1 cellular context compared by ENCODE assay signal in the genomic region with DNA sequence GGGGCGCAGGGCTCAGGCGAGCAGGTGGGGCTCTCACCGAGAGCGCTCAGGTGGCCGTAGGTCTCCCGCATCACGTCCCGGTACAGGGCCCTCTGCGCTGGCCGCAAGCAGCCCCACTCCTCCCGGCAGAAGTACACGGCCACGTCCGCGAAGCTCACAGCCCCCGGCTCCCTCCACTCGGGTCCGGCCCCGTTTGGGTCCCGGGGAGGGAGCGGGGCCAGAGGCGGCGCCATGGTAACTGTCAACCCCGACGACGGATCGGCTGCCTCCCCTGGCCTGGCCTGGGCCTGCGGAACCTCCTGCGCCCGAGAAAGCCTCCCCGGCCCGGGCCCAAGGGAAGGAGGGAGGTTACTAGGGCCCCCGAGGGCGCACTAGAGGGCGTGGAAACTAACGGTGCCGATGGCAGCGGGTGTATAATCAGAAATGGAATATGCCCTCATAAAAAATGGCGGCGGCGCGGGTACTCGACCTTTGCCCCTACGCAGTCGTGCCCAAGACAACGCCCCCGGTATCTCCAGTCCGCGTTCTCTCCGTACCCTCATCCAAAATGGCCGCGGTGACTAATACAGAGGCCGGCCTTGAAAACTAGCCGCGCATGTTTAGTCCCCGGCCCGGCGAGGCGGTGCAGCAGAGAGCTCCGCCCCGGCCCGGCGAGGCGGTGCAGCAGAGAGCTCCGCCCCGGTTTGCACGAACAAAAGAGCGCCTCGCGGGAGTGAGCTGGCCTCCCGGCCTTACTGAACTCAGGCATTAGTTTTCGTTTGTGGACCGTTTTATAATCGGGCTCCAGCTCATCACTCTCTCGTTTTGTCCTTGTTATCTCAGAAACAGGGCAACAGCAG.
TF ChIP-seq lines count a peak whose summit lies in the region.

A gene (minus strand): TSS at position 425 of the 839 bp plus-strand sequence. CDS start 192 bp downstream, at position 233.

TF ChIP-seq in HEK293, 187 proteins besides CTCF, POLR2A, EP300 and RAD21 (continued from another document and continues in another):
- TF ChIP-seq, protein P1, sequence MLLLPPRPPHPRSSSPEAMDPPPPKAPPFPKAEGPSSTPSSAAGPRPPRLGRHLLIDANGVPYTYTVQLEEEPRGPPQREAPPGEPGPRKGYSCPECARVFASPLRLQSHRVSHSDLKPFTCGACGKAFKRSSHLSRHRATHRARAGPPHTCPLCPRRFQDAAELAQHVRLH (tag by site-specific recombination; IDR thresholded peaks at IDR 0.05): peak; percentile 95
- TF ChIP-seq ZNF266 (tag by site-specific recombination; IDR thresholded peaks at IDR 0.05; ENCODE audit: low read depth) (no peak), ZBTB8A (tag by site-specific recombination; IDR thresholded peaks at IDR 0.05) (peak; percentile 99), ZNF600 (tag by site-specific recombination; IDR thresholded peaks at IDR 0.05) (peak; percentile 48; the same call in 1 of the 2 replicates), ZNF416 (tag by site-specific recombination; IDR thresholded peaks at IDR 0.05) (no peak), ZNF76 (tag by site-specific recombination; IDR thresholded peaks at IDR 0.05; ENCODE audit: borderline replicate concordance, low read depth) (peak; percentile 87), ZNF514 (tag by site-specific recombination; IDR thresholded peaks at IDR 0.05) (no peak), ZNF157 (tag by site-specific recombination; IDR thresholded peaks at IDR 0.05) (no peak), ZNF112 (tag by site-specific recombination; IDR thresholded peaks at IDR 0.05) (no peak), ZNF274 (IDR thresholded peaks at IDR 0.05; ENCODE audit: low read length) (no peak), ZNF274 (tag by site-specific recombination; IDR thresholded peaks at IDR 0.05; ENCODE audit: borderline replicate concordance) (no peak), ZNF223 (tag by site-specific recombination; IDR thresholded peaks at IDR 0.05) (no peak), YY2 (tag by site-specific recombination; IDR thresholded peaks at IDR 0.05) (peak; percentile 91), ZNF830 (tag by site-specific recombination; IDR thresholded peaks at IDR 0.05; ENCODE audit: low read depth) (no peak), IKZF3 (tag by site-specific recombination; IDR thresholded peaks at IDR 0.05) (peak; percentile 44), ZNF423 (tag by site-specific recombination; IDR thresholded peaks at IDR 0.05) (no peak), ZNF394 (tag by site-specific recombination; IDR thresholded peaks at IDR 0.05; ENCODE audit: borderline replicate concordance) (peak; percentile 65; the same call in 1 of the 2 replicates), ZNF366 (tag by site-specific recombination; conservative IDR thresholded peaks at IDR 0.05) (peak; percentile 76), ZFP69B (tag by site-specific recombination; IDR thresholded peaks at IDR 0.05) (no peak), REPIN1 (tag by site-specific recombination; IDR thresholded peaks at IDR 0.05; ENCODE audit: low read depth) (peak; percentile 50; the same call in 1 of the 2 replicates), MZF1 (tag by site-specific recombination; IDR thresholded peaks at IDR 0.05; ENCODE audit: borderline replicate concordance) (peak; percentile 69; the same call in 1 of the 2 replicates), WT1 (tag by site-specific recombination; IDR thresholded peaks at IDR 0.05) (no peak), ZNF121 (tag by site-specific recombination; IDR thresholded peaks at IDR 0.05) (no peak), ZNF248 (tag by site-specific recombination; IDR thresholded peaks at IDR 0.05) (no peak), ZNF335 (tag by site-specific recombination; conservative IDR thresholded peaks at IDR 0.05) (peak; percentile 91), PRDM1 (tag by site-specific recombination; IDR thresholded peaks at IDR 0.05) (no peak), ZSCAN30 (tag by site-specific recombination; IDR thresholded peaks at IDR 0.05) (peak; percentile 79), ZNF610 (tag by site-specific recombination; IDR thresholded peaks at IDR 0.05; ENCODE audit: borderline replicate concordance) (no peak; the same call in none of the 2 replicates), ZBTB1 (tag by site-specific recombination; IDR thresholded peaks at IDR 0.05) (no peak), ZNF560 (tag by site-specific recombination; IDR thresholded peaks at IDR 0.05; ENCODE audit: borderline replicate concordance) (no peak), ZNF548 (tag by site-specific recombination; IDR thresholded peaks at IDR 0.05) (no peak), HOXD13 (CRISPR knock-in tag; IDR thresholded peaks at IDR 0.05; ENCODE audit: borderline replicate concordance) (0 out of 2 replicates have a peak, but pooled peaks have one; percentile 18)
- TF ChIP-seq, protein P2, sequence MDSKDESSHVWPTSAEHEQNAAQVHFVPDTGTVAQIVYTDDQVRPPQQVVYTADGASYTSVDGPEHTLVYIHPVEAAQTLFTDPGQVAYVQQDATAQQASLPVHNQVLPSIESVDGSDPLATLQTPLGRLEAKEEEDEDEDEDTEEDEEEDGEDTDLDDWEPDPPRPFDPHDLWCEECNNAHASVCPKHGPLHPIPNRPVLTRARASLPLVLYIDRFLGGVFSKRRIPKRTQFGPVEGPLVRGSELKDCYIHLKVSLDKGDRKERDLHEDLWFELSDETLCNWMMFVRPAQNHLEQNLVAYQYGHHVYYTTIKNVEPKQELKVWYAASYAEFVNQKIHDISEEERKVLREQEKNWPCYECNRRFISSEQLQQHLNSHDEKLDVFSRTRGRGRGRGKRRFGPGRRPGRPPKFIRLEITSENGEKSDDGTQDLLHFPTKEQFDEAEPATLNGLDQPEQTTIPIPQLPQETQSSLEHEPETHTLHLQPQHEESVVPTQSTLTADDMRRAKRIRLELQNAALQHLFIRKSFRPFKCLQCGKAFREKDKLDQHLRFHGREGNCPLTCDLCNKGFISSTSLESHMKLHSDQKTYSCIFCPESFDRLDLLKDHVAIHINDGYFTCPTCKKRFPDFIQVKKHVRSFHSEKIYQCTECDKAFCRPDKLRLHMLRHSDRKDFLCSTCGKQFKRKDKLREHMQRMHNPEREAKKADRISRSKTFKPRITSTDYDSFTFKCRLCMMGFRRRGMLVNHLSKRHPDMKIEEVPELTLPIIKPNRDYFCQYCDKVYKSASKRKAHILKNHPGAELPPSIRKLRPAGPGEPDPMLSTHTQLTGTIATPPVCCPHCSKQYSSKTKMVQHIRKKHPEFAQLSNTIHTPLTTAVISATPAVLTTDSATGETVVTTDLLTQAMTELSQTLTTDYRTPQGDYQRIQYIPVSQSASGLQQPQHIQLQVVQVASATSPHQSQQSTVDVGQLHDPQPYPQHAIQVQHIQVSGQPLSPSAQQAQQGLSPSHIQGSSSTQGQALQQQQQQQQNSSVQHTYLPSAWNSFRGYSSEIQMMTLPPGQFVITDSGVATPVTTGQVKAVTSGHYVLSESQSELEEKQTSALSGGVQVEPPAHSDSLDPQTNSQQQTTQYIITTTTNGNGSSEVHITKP (tag by site-specific recombination; IDR thresholded peaks at IDR 0.05): peak; percentile 79; the same call in 1 of the 2 replicates
- TF ChIP-seq, protein P3, sequence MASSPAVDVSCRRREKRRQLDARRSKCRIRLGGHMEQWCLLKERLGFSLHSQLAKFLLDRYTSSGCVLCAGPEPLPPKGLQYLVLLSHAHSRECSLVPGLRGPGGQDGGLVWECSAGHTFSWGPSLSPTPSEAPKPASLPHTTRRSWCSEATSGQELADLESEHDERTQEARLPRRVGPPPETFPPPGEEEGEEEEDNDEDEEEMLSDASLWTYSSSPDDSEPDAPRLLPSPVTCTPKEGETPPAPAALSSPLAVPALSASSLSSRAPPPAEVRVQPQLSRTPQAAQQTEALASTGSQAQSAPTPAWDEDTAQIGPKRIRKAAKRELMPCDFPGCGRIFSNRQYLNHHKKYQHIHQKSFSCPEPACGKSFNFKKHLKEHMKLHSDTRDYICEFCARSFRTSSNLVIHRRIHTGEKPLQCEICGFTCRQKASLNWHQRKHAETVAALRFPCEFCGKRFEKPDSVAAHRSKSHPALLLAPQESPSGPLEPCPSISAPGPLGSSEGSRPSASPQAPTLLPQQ (tag by site-specific recombination; IDR thresholded peaks at IDR 0.05): 0 out of 2 replicates have a peak, but pooled peaks have one; percentile 50
- TF ChIP-seq, protein P4, sequence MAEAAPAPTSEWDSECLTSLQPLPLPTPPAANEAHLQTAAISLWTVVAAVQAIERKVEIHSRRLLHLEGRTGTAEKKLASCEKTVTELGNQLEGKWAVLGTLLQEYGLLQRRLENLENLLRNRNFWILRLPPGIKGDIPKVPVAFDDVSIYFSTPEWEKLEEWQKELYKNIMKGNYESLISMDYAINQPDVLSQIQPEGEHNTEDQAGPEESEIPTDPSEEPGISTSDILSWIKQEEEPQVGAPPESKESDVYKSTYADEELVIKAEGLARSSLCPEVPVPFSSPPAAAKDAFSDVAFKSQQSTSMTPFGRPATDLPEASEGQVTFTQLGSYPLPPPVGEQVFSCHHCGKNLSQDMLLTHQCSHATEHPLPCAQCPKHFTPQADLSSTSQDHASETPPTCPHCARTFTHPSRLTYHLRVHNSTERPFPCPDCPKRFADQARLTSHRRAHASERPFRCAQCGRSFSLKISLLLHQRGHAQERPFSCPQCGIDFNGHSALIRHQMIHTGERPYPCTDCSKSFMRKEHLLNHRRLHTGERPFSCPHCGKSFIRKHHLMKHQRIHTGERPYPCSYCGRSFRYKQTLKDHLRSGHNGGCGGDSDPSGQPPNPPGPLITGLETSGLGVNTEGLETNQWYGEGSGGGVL (tag by site-specific recombination; IDR thresholded peaks at IDR 0.05): peak; percentile 89
- TF ChIP-seq, protein P5, sequence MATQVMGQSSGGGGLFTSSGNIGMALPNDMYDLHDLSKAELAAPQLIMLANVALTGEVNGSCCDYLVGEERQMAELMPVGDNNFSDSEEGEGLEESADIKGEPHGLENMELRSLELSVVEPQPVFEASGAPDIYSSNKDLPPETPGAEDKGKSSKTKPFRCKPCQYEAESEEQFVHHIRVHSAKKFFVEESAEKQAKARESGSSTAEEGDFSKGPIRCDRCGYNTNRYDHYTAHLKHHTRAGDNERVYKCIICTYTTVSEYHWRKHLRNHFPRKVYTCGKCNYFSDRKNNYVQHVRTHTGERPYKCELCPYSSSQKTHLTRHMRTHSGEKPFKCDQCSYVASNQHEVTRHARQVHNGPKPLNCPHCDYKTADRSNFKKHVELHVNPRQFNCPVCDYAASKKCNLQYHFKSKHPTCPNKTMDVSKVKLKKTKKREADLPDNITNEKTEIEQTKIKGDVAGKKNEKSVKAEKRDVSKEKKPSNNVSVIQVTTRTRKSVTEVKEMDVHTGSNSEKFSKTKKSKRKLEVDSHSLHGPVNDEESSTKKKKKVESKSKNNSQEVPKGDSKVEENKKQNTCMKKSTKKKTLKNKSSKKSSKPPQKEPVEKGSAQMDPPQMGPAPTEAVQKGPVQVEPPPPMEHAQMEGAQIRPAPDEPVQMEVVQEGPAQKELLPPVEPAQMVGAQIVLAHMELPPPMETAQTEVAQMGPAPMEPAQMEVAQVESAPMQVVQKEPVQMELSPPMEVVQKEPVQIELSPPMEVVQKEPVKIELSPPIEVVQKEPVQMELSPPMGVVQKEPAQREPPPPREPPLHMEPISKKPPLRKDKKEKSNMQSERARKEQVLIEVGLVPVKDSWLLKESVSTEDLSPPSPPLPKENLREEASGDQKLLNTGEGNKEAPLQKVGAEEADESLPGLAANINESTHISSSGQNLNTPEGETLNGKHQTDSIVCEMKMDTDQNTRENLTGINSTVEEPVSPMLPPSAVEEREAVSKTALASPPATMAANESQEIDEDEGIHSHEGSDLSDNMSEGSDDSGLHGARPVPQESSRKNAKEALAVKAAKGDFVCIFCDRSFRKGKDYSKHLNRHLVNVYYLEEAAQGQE (tag by site-specific recombination; IDR thresholded peaks at IDR 0.05): no peak; the same call in 1 of the 2 replicates
- TF ChIP-seq, protein P6, sequence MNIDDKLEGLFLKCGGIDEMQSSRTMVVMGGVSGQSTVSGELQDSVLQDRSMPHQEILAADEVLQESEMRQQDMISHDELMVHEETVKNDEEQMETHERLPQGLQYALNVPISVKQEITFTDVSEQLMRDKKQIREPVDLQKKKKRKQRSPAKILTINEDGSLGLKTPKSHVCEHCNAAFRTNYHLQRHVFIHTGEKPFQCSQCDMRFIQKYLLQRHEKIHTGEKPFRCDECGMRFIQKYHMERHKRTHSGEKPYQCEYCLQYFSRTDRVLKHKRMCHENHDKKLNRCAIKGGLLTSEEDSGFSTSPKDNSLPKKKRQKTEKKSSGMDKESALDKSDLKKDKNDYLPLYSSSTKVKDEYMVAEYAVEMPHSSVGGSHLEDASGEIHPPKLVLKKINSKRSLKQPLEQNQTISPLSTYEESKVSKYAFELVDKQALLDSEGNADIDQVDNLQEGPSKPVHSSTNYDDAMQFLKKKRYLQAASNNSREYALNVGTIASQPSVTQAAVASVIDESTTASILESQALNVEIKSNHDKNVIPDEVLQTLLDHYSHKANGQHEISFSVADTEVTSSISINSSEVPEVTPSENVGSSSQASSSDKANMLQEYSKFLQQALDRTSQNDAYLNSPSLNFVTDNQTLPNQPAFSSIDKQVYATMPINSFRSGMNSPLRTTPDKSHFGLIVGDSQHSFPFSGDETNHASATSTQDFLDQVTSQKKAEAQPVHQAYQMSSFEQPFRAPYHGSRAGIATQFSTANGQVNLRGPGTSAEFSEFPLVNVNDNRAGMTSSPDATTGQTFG (tag by site-specific recombination; IDR thresholded peaks at IDR 0.05; ENCODE audit: borderline replicate concordance): no peak
- TF ChIP-seq, protein P7, sequence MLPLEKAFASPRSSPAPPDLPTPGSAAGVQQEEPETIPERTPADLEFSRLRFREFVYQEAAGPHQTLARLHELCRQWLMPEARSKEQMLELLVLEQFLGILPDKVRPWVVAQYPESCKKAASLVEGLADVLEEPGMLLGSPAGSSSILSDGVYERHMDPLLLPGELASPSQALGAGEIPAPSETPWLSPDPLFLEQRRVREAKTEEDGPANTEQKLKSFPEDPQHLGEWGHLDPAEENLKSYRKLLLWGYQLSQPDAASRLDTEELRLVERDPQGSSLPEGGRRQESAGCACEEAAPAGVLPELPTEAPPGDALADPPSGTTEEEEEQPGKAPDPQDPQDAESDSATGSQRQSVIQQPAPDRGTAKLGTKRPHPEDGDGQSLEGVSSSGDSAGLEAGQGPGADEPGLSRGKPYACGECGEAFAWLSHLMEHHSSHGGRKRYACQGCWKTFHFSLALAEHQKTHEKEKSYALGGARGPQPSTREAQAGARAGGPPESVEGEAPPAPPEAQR (tag by site-specific recombination; IDR thresholded peaks at IDR 0.05): peak; percentile 56; the same call in 1 of the 2 replicates
- TF ChIP-seq, protein P8, sequence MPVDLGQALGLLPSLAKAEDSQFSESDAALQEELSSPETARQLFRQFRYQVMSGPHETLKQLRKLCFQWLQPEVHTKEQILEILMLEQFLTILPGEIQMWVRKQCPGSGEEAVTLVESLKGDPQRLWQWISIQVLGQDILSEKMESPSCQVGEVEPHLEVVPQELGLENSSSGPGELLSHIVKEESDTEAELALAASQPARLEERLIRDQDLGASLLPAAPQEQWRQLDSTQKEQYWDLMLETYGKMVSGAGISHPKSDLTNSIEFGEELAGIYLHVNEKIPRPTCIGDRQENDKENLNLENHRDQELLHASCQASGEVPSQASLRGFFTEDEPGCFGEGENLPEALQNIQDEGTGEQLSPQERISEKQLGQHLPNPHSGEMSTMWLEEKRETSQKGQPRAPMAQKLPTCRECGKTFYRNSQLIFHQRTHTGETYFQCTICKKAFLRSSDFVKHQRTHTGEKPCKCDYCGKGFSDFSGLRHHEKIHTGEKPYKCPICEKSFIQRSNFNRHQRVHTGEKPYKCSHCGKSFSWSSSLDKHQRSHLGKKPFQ (tag by site-specific recombination; IDR thresholded peaks at IDR 0.05): peak; percentile 46; the same call in 1 of the 2 replicates
